ENCODE assay signal across 20 cellular contexts in the genomic region with DNA sequence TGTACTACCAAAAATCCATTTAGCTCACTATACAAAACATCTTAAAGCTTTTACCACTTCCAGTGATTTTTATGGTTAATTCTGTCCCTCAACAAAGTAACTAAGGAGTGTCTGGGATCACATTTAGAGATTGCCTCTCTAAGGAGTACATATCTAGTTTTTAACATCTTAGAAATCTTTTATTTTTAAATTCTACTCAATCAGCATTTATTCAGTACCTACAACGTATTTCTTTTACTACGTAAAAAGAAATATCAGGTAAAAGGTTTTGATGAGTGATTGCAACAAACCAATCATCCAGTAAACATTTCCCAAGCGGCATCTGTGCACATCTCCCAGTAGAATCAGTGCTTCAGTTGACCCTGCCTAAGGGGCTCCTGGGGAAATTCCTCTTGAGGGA. TPM values are rescaled to one million over a fixed set of nuclear protein-coding genes. Genes with fewer than 3 reads are reported as not detected.
DNase-seq lines count a peak whose midpoint lies in the region; ATAC-seq, FAIRE-seq and TF ChIP-seq lines count a peak whose summit lies in the region.
"Had no signal": no experiment of that assay in that cellular context is flagged by ENCODE, and none has a peak within 500 bp of the region (broad histone marks: within the 10 kb centered on the region; RNA-seq: fewer than 3 reads in every experiment).

No MANE protein-coding gene starts in this region.

- H3K4me1 ChIP-seq in HepG2 (ENCODE audit: insufficient read depth, low read length) (peaks cover 58% of the 10 kb centered on the region), right lobe of liver (peaks cover 0 to 39% (median 5%) of the 10 kb centered on the region in 4 donors), left lung (peaks cover 0 to 10% of the 10 kb centered on the region in 2 donors), aorta (ENCODE audit: control insufficient read depth in 1 of 2, insufficient read depth in 2 of 2, low read length in 2 of 2) (peaks cover 0 to 6% of the 10 kb centered on the region in 2 donors)

- TF ChIP-seq EP300 in HepG2 (IDR thresholded peaks at IDR 0.05; ENCODE audit: low read depth in 2 of 2, low read length in 2 of 2), result no peak
- no peak for TF ChIP-seq EP300 in HepG2 (CRISPR knock-in tag; IDR thresholded peaks at IDR 0.05; ENCODE audit: borderline replicate concordance)

- H4K20me1 ChIP-seq in HepG2 (ENCODE audit: insufficient read depth, low read length), result peaks cover 9% of the 10 kb centered on the region

- peaks cover 14 to 30% of the 10 kb centered on the region in 2 experiments for H3K36me3 ChIP-seq in HepG2 (replicated peaks in 1 of 2; ENCODE audit: control insufficient read depth in 1 of 2, insufficient read depth in 2 of 2, low read length in 2 of 2)
- peaks cover 0 to under 1% (median 0%) of the 10 kb centered on the region in 4 donors for H3K36me3 ChIP-seq in right lobe of liver
- peaks cover 0 to 8% of the 10 kb centered on the region in 2 donors for H3K36me3 ChIP-seq in left lung
- peaks cover 2 to 3% of the 10 kb centered on the region in 2 donors for H3K36me3 ChIP-seq in aorta (ENCODE audit: control insufficient read depth in 1 of 2, insufficient read depth in 2 of 2, low read length in 1 of 2)

- H2AFZ ChIP-seq in HepG2 (ENCODE audit: low read length), result no peak overlapping the region

- WGBS in HepG2 (ENCODE audit: low lambda C conversion rate), result 95% methylated on average over 3 of the region's 3 CpGs
- WGBS in right lobe of liver (ENCODE audit: insufficient coverage, low coverage, low lambda C conversion rate, missing lambda C conversion rate), result 64% methylated on average over 3 of the region's 3 CpGs
- WGBS in aorta, 2 donors, result 94% methylated on average over 3 of the region's 3 CpGs

- no peaks in the 10 kb centered on the region for H3K79me2 ChIP-seq in HepG2 (ENCODE audit: insufficient read depth, low read length)

- TF ChIP-seq CTCF in HepG2 (CRISPR knock-in tag; IDR thresholded peaks at IDR 0.05), result no peak
- TF ChIP-seq CTCF in right lobe of liver (IDR thresholded peaks at IDR 0.05), result no peak
- TF ChIP-seq CTCF in left lung (IDR thresholded peaks at IDR 0.05), result no peak

- in situ Hi-C loops in HepG2 (cut with HindIII; ENCODE audit: extremely low pct_ligation_motif_present, low pct_unique_long_range_greater_than_20kb), result no loop called here

- TF ChIP-seq POLR2A in HepG2 (IDR thresholded peaks at IDR 0.05; ENCODE audit: insufficient read depth in 1 of 2, low read depth in 2 of 2, low read length in 2 of 2) (no peak), right lobe of liver (IDR thresholded peaks at IDR 0.05) (no peak)

- no peak overlapping the region for H3K9ac ChIP-seq in HepG2 (ENCODE audit: insufficient read depth, low read depth, low read length)

- H3K9me3 ChIP-seq in HepG2 (ENCODE audit: low read length) (no peaks in the 10 kb centered on the region), right lobe of liver (no peaks in the 10 kb centered on the region), left lung (no peaks in the 10 kb centered on the region), aorta (ENCODE audit: control insufficient read depth, low read length) (peaks cover 1% of the 10 kb centered on the region)

- BruUV-seq in HepG2 (replicated peaks; lab: Mats Ljungman, UMichigan), result no TSS peak

- ATAC-seq in HepG2, result no peak
- ATAC-seq in right lobe of liver, result no peak
- no peak for ATAC-seq in left lung
- no peak for ATAC-seq in aorta (ENCODE audit: low FRiP score)
- ATAC-seq in GM19463 (IDR thresholded peaks at IDR 0.05; ENCODE audit: unreplicated experiment), result no peak
- ATAC-seq: activated naive CD4-positive, alpha-beta T cell treated with anti-CD3 and anti-CD28 coated beads, Interleukin-2, amount 50 U/mL, for 72 hours had no signal

- intact Hi-C loops in HepG2 (cut with micrococcal nuclease; ENCODE audit: unreplicated experiment), result no loop called here
- intact Hi-C loops in right lobe of liver (cut with DNase I), result no loop called here
- intact Hi-C loops in left lung (cut with DNase I), result no loop called here
- intact Hi-C loops in aorta (cut with DNase I), result no loop called here

- H3K27ac ChIP-seq in HepG2 (ENCODE audit: extremely low read length, insufficient read depth, low read length), result no peak overlapping the region
- H3K27ac ChIP-seq in right lobe of liver, result peak overlapping the region in 1 of 3 donors; percentile 17
- peak overlapping the region; percentile 14 to 37 for H3K27ac ChIP-seq in left lung
- peak overlapping the region in 16 of 21 experiments; percentile 1 to 80 (median 46) for H3K27ac ChIP-seq in skin epidermis
- peak overlapping the region; percentile 72 to 93 for H3K27ac ChIP-seq in aorta (ENCODE audit: low read depth in 1 of 2, low read length in 2 of 2)

- TF ChIP-seq RAD21 in HepG2 (CRISPR knock-in tag; IDR thresholded peaks at IDR 0.05), result no peak

- POLR2A ChIA-PET in HepG2 (lab: Yijun Ruan, JAX), result interaction anchor here (1.0 kb wide), 1 partner anchor 33 kb away, joined by 3 read pairs; no protein-coding TSS in a partner anchor

- CTCF ChIA-PET in HepG2 (lab: Yijun Ruan, JAX; ENCODE audit: low intra/inter-chr PET ratio, low total read pairs), result no interaction called here

- no peaks in the 10 kb centered on the region for H3K27me3 ChIP-seq in HepG2 (ENCODE audit: control insufficient read depth in 1 of 2, insufficient read depth in 2 of 2, low read length in 2 of 2)
- H3K27me3 ChIP-seq in right lobe of liver, result no peaks in the 10 kb centered on the region
- H3K27me3 ChIP-seq in left lung, result no peaks in the 10 kb centered on the region
- no peaks in the 10 kb centered on the region for H3K27me3 ChIP-seq in aorta (ENCODE audit: control insufficient read depth in 1 of 2, insufficient read depth in 2 of 2, low read length in 1 of 2)

- H3K4me3 ChIP-seq in HepG2 (replicated peaks in 1 of 3; ENCODE audit: insufficient read depth in 1 of 3, low read depth in 2 of 3, low read length in 3 of 3), result no peak overlapping the region
- H3K4me3 ChIP-seq in right lobe of liver, result no peak overlapping the region
- H3K4me3 ChIP-seq in left lung, result no peak overlapping the region
- H3K4me3 ChIP-seq in skin epidermis, result no peak overlapping the region
- no peak overlapping the region for H3K4me3 ChIP-seq in aorta (ENCODE audit: low read length in 2 of 2)

- H3K4me2 ChIP-seq in HepG2 (ENCODE audit: low read depth, low read length), result no peak overlapping the region

- FAIRE-seq in HepG2 (lab: Jason Lieb, UNC), result no peak
- FAIRE-seq: urothelium cell line had no signal

- no peak for DNase-seq in HepG2 (ENCODE audit: low spot score)
- DNase-seq in right lobe of liver, result no peak
- DNase-seq in left lung, result no peak
- DNase-seq in aorta, result no peak
- no peak for DNase-seq in central memory CD4-positive, alpha-beta T cell
- no peak for DNase-seq in germinal center (ENCODE audit: low spot score)
- DNase-seq: activated CD4-positive, alpha-beta T cell treated with anti-CD3 and anti-CD28 coated beads, Interleukin-2, amount 10 ng/mL, durations not matched to agents 7 days and 5 days; caudate nucleus; COR-L47; foreskin melanocyte; GDM1; H9; immature natural killer cell; midbrain; NCI-H2029; NCI-H510A had no signal

TF ChIP-seq in HepG2, 621 proteins besides CTCF, POLR2A, EP300 and RAD21 (continues in another document):
- TF ChIP-seq ZNF329 (CRISPR knock-in tag; IDR thresholded peaks at IDR 0.05; ENCODE audit: low read depth), result no peak
- TF ChIP-seq MAFK (conservative IDR thresholded peaks at IDR 0.05 in 1 of 2, IDR thresholded peaks at IDR 0.05 in 1 of 2; ENCODE audit: low read length in 2 of 2), result peak in 1 of 2 experiments; percentile 65; a peak in 2 of 4 replicates

RNA-seq across cellular contexts. Expression of gene LAMB1, which starts 31.9 kb away (rescaled TPM):
- total RNA-seq in HepG2 (2016; rRNA removed; fragmentation: Illumina TruSeq; extraction: Trizol) (56.4 and 109 TPM in 2 replicates), right lobe of liver (10 to 100 TPM; 14.9 to 61.0 (median 28.9) TPM), left lung (100 to 1,000 TPM; 175 to 187 TPM), aorta (100 to 1,000 TPM; 120 to 196 TPM)
- 12.3 and 15.0 TPM in 2 replicates for total RNA-seq in HepG2 (2016; cell fraction: cytosol; rRNA removed; fragmentation: Illumina TruSeq; extraction: Trizol; ENCODE audit: low read depth)
- 48.3 and 110 TPM in 2 replicates for total RNA-seq in HepG2 (2016; cell fraction: insoluble cytoplasmic fraction; rRNA removed; fragmentation: Illumina TruSeq; extraction: Trizol)
- 19.7 and 21.8 TPM in 2 replicates for total RNA-seq in HepG2 (2016; cell fraction: membrane; rRNA removed; fragmentation: Illumina TruSeq; extraction: Trizol)
- 137 and 161 TPM in 2 replicates for total RNA-seq in HepG2 (2016; cell fraction: nucleus; rRNA removed; fragmentation: Illumina TruSeq; extraction: Trizol)
- polyA plus RNA-seq in HepG2 (2011; rRNA removed) (124 and 127 TPM in 2 replicates), aorta (100 to 1,000 TPM in 1 of 2 donors, 10 to 100 TPM in 1; 32.3 to 237 TPM)
- polyA plus RNA-seq in HepG2 (2011; cell fraction: cytosol; rRNA removed), result 101 and 116 TPM in 2 replicates
- 265 and 290 TPM in 2 replicates for polyA plus RNA-seq in HepG2 (2011; cell fraction: nucleus; rRNA removed)
- polyA plus RNA-seq in HepG2 (2012), result 106 and 132 TPM in 2 replicates
- polyA plus RNA-seq in HepG2 (2016; cell fraction: cytosol; fragmentation: Illumina TruSeq; extraction: Trizol; ENCODE audit: low read depth), result 5.0 and 5.8 TPM in 2 replicates
- 59.1 and 60.9 TPM in 2 replicates for polyA plus RNA-seq in HepG2 (2016; cell fraction: insoluble cytoplasmic fraction; fragmentation: Illumina TruSeq; extraction: Trizol; ENCODE audit: low read depth)
- polyA plus RNA-seq in HepG2 (2016; cell fraction: membrane; fragmentation: Illumina TruSeq; extraction: Trizol; ENCODE audit: low read depth), result 8.8 and 14.3 TPM in 2 replicates
- polyA plus RNA-seq in HepG2 (2016; cell fraction: nucleus; fragmentation: Illumina TruSeq; extraction: Trizol; ENCODE audit: insufficient read depth, low read depth), result 286 and 312 TPM in 2 replicates
- 105 and 627 TPM in 2 replicates for polyA minus RNA-seq in HepG2 (2011; rRNA and poly(A)+ RNA removed; ENCODE audit: low replicate concordance)
- 120 and 164 TPM in 2 replicates for polyA minus RNA-seq in HepG2 (2011; cell fraction: cytosol; rRNA and poly(A)+ RNA removed)
- polyA minus RNA-seq in HepG2 (2011; cell fraction: nucleus; rRNA and poly(A)+ RNA removed), result 204 and 208 TPM in 2 replicates
- total RNA-seq: activated CD4-positive, alpha-beta T cell treated with anti-CD3 and anti-CD28 coated beads, Interleukin-2, amount 10 ng/mL, durations not matched to agents 7 days and 5 days had no signal
